8 cellular contexts compared by ENCODE assay signal in genomic region chr11:693415-693831, GRCh38. TPM values are rescaled to one million over a fixed set of nuclear protein-coding genes. Genes with fewer than 3 reads are reported as not detected.
DNase-seq lines count a peak whose midpoint lies in the region; ATAC-seq, FAIRE-seq and TF ChIP-seq lines count a peak whose summit lies in the region.

No MANE protein-coding gene starts in this region.

- CTCF ChIA-PET in activated CD8-positive, alpha-beta T cell treated with anti-CD3 and anti-CD28 coated beads for 36 hours (lab: Charles Lee) = interaction anchor here (0.9 to 1.6 kb wide), 3 partner anchors 11 to 137 kb away, joined by 3 to 6 read pairs (median 4); no protein-coding TSS in a partner anchor

- no peaks in the 10 kb centered on the region for H3K27me3 ChIP-seq in right atrium auricular region
- H3K27me3 ChIP-seq in uterus = no peaks in the 10 kb centered on the region

- H3K36me3 Mint-ChIP-seq in activated CD8-positive, alpha-beta T cell treated with anti-CD3 and anti-CD28 coated beads for 36 hours (ENCODE audit: low read depth) = peaks cover 31% of the 10 kb centered on the region
- peaks cover 0 to 3% (median 0%) of the 10 kb centered on the region in 3 donors for H3K36me3 Mint-ChIP-seq in immature natural killer cell

- no peak for ATAC-seq in activated CD8-positive, alpha-beta T cell treated with anti-CD3 and anti-CD28 coated beads for 36 hours

- no peak for DNase-seq in right atrium auricular region (ENCODE audit: low spot score)
- DNase-seq in cardiac septum (ENCODE audit: low spot score) = no peak
- no peak for DNase-seq in activated CD8-positive, alpha-beta T cell treated with anti-CD3 and anti-CD28 coated beads for 36 hours
- no peak for DNase-seq in immature natural killer cell
- DNase-seq in uterus = no peak
- no peak for DNase-seq in dedifferentiated amniotic fluid mesenchymal stem cell (ENCODE audit: extremely low spot score)
- no peak for DNase-seq in inferior parietal cortex (ENCODE audit: extremely low spot score)
- DNase-seq in urothelium cell line (ENCODE audit: low spot score) = no peak

- H3K27ac ChIP-seq in right atrium auricular region (peak overlapping the region; percentile 36 to 99), uterus (peak overlapping the region; percentile 35 to 100)

- no peak for FAIRE-seq in urothelium cell line (lab: Jason Lieb, UNC)

- H3K9me3 Mint-ChIP-seq in activated CD8-positive, alpha-beta T cell treated with anti-CD3 and anti-CD28 coated beads for 36 hours = no peaks in the 10 kb centered on the region
- no peaks in the 10 kb centered on the region for H3K9me3 Mint-ChIP-seq in immature natural killer cell

- H3K36me3 ChIP-seq in right atrium auricular region (peaks cover 9% of the 10 kb centered on the region), uterus (no peaks in the 10 kb centered on the region)

- POLR2A ChIA-PET in activated CD8-positive, alpha-beta T cell treated with anti-CD3 and anti-CD28 coated beads for 36 hours (lab: Charles Lee) = interaction anchor here (0.8 to 4.1 kb wide), 3 partner anchors 11 to 116 kb away, joined by 4 to 20 read pairs (median 4); partner anchors contain the start of gene SCT

- H3K4me1 ChIP-seq in right atrium auricular region (peaks cover 0 to 33% of the 10 kb centered on the region in 2 donors), uterus (peaks cover 6 to 7% of the 10 kb centered on the region in 2 donors)

- H3K9me3 ChIP-seq in right atrium auricular region (no peaks in the 10 kb centered on the region), uterus (no peaks in the 10 kb centered on the region)

- no peaks in the 10 kb centered on the region for H3K27me3 Mint-ChIP-seq in activated CD8-positive, alpha-beta T cell treated with anti-CD3 and anti-CD28 coated beads for 36 hours
- peaks cover 0 to 22% (median 2%) of the 10 kb centered on the region in 3 donors for H3K27me3 Mint-ChIP-seq in immature natural killer cell (ENCODE audit: low read depth in 3 of 3)

- peak overlapping the region; percentile 88 for H3K4me3 Mint-ChIP-seq in activated CD8-positive, alpha-beta T cell treated with anti-CD3 and anti-CD28 coated beads for 36 hours
- H3K4me3 Mint-ChIP-seq in immature natural killer cell = peak overlapping the region; percentile 60 to 79 (median 75)

- H3K4me3 ChIP-seq in right atrium auricular region = peak overlapping the region; percentile 78 to 92
- peak overlapping the region in 1 of 2 donors; percentile 75 for H3K4me3 ChIP-seq in uterus

- peak overlapping the region; percentile 89 for H3K27ac Mint-ChIP-seq in activated CD8-positive, alpha-beta T cell treated with anti-CD3 and anti-CD28 coated beads for 36 hours
- H3K27ac Mint-ChIP-seq in immature natural killer cell = peak overlapping the region; percentile 39 to 86 (median 64)

- no peak for TF ChIP-seq POLR2A in uterus (IDR thresholded peaks at IDR 0.05)

- intact Hi-C loops in cardiac septum (cut with DNase I) (no loop called here), uterus (cut with DNase I; ENCODE audit: low total_unique reads) (no loop called here)
- intact Hi-C loops in activated CD8-positive, alpha-beta T cell treated with anti-CD3 and anti-CD28 coated beads for 36 hours (cut with micrococcal nuclease) = no loop called here

- TF ChIP-seq CTCF in right atrium auricular region (IDR thresholded peaks at IDR 0.05) = no peak
- TF ChIP-seq CTCF in activated CD8-positive, alpha-beta T cell treated with anti-CD3 and anti-CD28 coated beads for 36 hours (IDR thresholded peaks at IDR 0.05) = no peak
- TF ChIP-seq CTCF in uterus (IDR thresholded peaks at IDR 0.05) = no peak

- peaks cover 59% of the 10 kb centered on the region for H3K4me1 Mint-ChIP-seq in activated CD8-positive, alpha-beta T cell treated with anti-CD3 and anti-CD28 coated beads for 36 hours (ENCODE audit: low read depth)
- H3K4me1 Mint-ChIP-seq in immature natural killer cell = peaks cover 39 to 46% of the 10 kb centered on the region in 2 donors

RNA-seq across cellular contexts. Expression of gene DEAF1, which starts 1.6 kb away (rescaled TPM):
- total RNA-seq in right atrium auricular region (10 to 100 TPM; 15.5 to 26.6 TPM), cardiac septum (21.3 TPM), uterus (10 to 100 TPM in 2 of 4 donors, 1 to 10 TPM in 2; 7.9 to 45.6 (median 20.4) TPM)
- total RNA-seq in activated CD8-positive, alpha-beta T cell treated with anti-CD3 and anti-CD28 coated beads for 36 hours = 10 to 100 TPM; 59.1 to 59.3 TPM
- 10 to 100 TPM; 17.8 to 31.6 (median 18.6) TPM for polyA plus RNA-seq in immature natural killer cell

RNA-seq across cellular contexts. Expression of gene TMEM80, which starts 2.2 kb away (rescaled TPM):
- total RNA-seq in right atrium auricular region (10 to 100 TPM; 12.5 to 20.7 TPM), cardiac septum (15.5 TPM), uterus (10 to 100 TPM in 2 of 4 donors, 1 to 10 TPM in 2; 2.6 to 35.3 (median 8.1) TPM)
- total RNA-seq in activated CD8-positive, alpha-beta T cell treated with anti-CD3 and anti-CD28 coated beads for 36 hours = 10 to 100 TPM; 10.6 to 12.5 TPM
- polyA plus RNA-seq in immature natural killer cell = 10 to 100 TPM; 21.3 to 32.4 (median 30.4) TPM

RNA-seq across cellular contexts. Expression of gene EPS8L2, which starts 12.6 kb away (rescaled TPM):
- total RNA-seq in right atrium auricular region (1 to 10 TPM; 4.7 to 7.5 TPM), cardiac septum (2.3 TPM), uterus (10 to 100 TPM; 12.2 to 52.8 (median 32.3) TPM)
- 10 to 100 TPM; 15.0 to 16.7 TPM for total RNA-seq in activated CD8-positive, alpha-beta T cell treated with anti-CD3 and anti-CD28 coated beads for 36 hours
- 10 to 100 TPM; 12.9 to 15.1 (median 15.0) TPM for polyA plus RNA-seq in immature natural killer cell

RNA-seq across cellular contexts. Expression of gene TALDO1, which starts 53.8 kb away (rescaled TPM):
- total RNA-seq in right atrium auricular region (100 to 1,000 TPM in 1 of 2 donors, 10 to 100 TPM in 1; 90.3 to 111 TPM), cardiac septum (92.4 TPM), uterus (100 to 1,000 TPM in 1 of 4 donors, 10 to 100 TPM in 3; 60.3 to 146 (median 66.9) TPM)
- total RNA-seq in activated CD8-positive, alpha-beta T cell treated with anti-CD3 and anti-CD28 coated beads for 36 hours = 100 to 1,000 TPM; 234 to 241 TPM
- 100 to 1,000 TPM; 163 to 189 (median 180) TPM for polyA plus RNA-seq in immature natural killer cell

RNA-seq across cellular contexts. Expression of gene DRD4, which starts 56.4 kb away (rescaled TPM):
- total RNA-seq in right atrium auricular region (not detected), cardiac septum (0.81 TPM), uterus (1 to 10 TPM in 1 of 4 donors, not detected in 3; 4.5 TPM)
- under 1 TPM; 0.88 to 0.89 TPM for total RNA-seq in activated CD8-positive, alpha-beta T cell treated with anti-CD3 and anti-CD28 coated beads for 36 hours
- not detected for polyA plus RNA-seq in immature natural killer cell
